8 cellular contexts compared by ENCODE assay signal in the genomic region with DNA sequence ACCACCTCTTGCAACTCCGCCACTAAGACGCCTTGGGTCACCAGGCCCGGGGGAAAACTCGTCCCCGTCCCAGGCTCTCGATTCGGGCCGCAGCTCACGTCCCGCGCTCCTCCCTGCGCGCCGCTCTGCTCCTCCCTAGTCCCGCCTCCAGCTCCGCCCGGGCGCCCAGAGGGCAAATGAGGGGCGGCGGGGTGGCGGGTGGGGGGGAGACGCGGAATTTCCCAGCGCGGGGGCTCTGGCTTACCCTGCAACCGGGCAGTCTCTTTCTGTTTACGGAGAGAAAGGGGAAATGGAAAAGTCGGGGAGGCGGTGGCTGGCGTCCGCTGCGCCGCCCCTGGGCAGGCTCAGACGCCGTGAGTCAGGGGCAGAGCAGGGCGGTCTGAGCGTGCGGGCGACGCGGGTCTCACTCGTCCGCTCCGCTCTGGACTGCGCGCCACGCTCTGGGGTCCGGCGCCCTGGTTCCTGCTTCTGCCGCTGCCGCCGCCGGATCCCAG. TPM values are rescaled to one million over a fixed set of nuclear protein-coding genes. Genes with fewer than 3 reads are reported as not detected.
DNase-seq lines count a peak whose midpoint lies in the region; ATAC-seq, FAIRE-seq and TF ChIP-seq lines count a peak whose summit lies in the region.

MAP3K8 (plus strand) TSS at position 406 of the 494 bp plus-strand sequence. CDS start 4,755 bp downstream, outside the sequence.

- no peak for TF ChIP-seq RAD21 in Ishikawa (IDR thresholded peaks at IDR 0.05; ENCODE audit: low read depth)

- TF ChIP-seq CTCF in pancreas (IDR thresholded peaks at IDR 0.05) (no peak), thyroid gland (IDR thresholded peaks at IDR 0.05) (no peak)

- peaks cover 28% of the 10 kb centered on the region for H3K36me3 Mint-ChIP-seq in activated naive CD8-positive, alpha-beta T cell treated with anti-CD3 and anti-CD28 coated beads for 36 hours

- intact Hi-C loops in Right ventricle myocardium inferior (cut with DNase I) (loop anchor here (2.0 kb wide), 1 partner anchor 21 kb away; no protein-coding TSS in a partner anchor), pancreas (cut with DNase I) (no loop called here), thyroid gland (cut with DNase I) (no loop called here)

- peak; percentile 85 to 91 for TF ChIP-seq POLR2A in thyroid gland (IDR thresholded peaks at IDR 0.05)

- FAIRE-seq in pancreas (lab: Jason Lieb, UNC) = no peak

- H3K27ac Mint-ChIP-seq in activated naive CD8-positive, alpha-beta T cell treated with anti-CD3 and anti-CD28 coated beads for 36 hours = peak within 1 kb of the TSS; percentile 88

- H3K4me3 ChIP-seq in pancreas (peak within 1 kb of the TSS; percentile 60 to 98 (median 92)), thyroid gland (replicated peaks in 1 of 3) (peak within 1 kb of the TSS; percentile 47 to 93 (median 91))

- H3K4me1 ChIP-seq in pancreas (peaks cover 0 to 9% (median under 1%) of the 10 kb centered on the region in 3 donors), thyroid gland (peaks cover 34 to 42% of the 10 kb centered on the region in 2 donors)

- H3K9me3 Mint-ChIP-seq in activated naive CD8-positive, alpha-beta T cell treated with anti-CD3 and anti-CD28 coated beads for 36 hours = no peaks in the 10 kb centered on the region

- WGBS in pancreas, 2 donors = 0% methylated on average over 45 to 53 of the region's 53 CpGs
- 0% methylated on average over 10 to 30 of the region's 53 CpGs for WGBS in thyroid gland, 2 donors

- H3K27me3 ChIP-seq in pancreas = no peaks in the 10 kb centered on the region
- no peaks in the 10 kb centered on the region for H3K27me3 ChIP-seq in thyroid gland

- peak within 1 kb of the TSS; percentile 89 for H3K4me3 Mint-ChIP-seq in activated naive CD8-positive, alpha-beta T cell treated with anti-CD3 and anti-CD28 coated beads for 36 hours

- H3K9me3 ChIP-seq in pancreas = no peaks in the 10 kb centered on the region
- no peaks in the 10 kb centered on the region for H3K9me3 ChIP-seq in thyroid gland

- H3K27me3 Mint-ChIP-seq in activated naive CD8-positive, alpha-beta T cell treated with anti-CD3 and anti-CD28 coated beads for 36 hours = peaks cover 4% of the 10 kb centered on the region

- ATAC-seq in GM21576 (IDR thresholded peaks at IDR 0.05; ENCODE audit: unreplicated experiment) (peak; percentile 52), Right ventricle myocardium inferior (peak; percentile 92), pancreas (peak; percentile 82 to 89 (median 88))

- DNase-seq in EL (peak; percentile 92), SW 1271 (lab: John Stamatoyannopoulos, UW) (peak; percentile 91 to 94), Right ventricle myocardium inferior (ENCODE audit: missing footprints) (peak; percentile 96), pancreas (peak; percentile 84 to 93 (median 90)), thyroid gland (peak; percentile 94 to 95)
- DNase-seq in activated naive CD8-positive, alpha-beta T cell treated with anti-CD3 and anti-CD28 coated beads for 36 hours = peak; percentile 90

- H3K36me3 ChIP-seq in pancreas (no peaks in the 10 kb centered on the region), thyroid gland (peaks cover 0 to under 1% of the 10 kb centered on the region in 2 donors)

- no peak for TF ChIP-seq EP300 in Ishikawa (IDR thresholded peaks at IDR 0.05; ENCODE audit: borderline replicate concordance)

- H3K4me1 Mint-ChIP-seq in activated naive CD8-positive, alpha-beta T cell treated with anti-CD3 and anti-CD28 coated beads for 36 hours = peaks cover 47% of the 10 kb centered on the region

- H3K27ac ChIP-seq in pancreas (peak within 1 kb of the TSS; percentile 86 to 99 (median 96)), thyroid gland (peak within 1 kb of the TSS; percentile 98 to 100 (median 99))

TF ChIP-seq in Ishikawa, 13 proteins besides CTCF, POLR2A, EP300 and RAD21:
- TF ChIP-seq ZBTB7A (IDR thresholded peaks at IDR 0.05; ENCODE audit: low read depth) (no peak), YY1 (IDR thresholded peaks at IDR 0.05; ENCODE audit: low read depth) (no peak), FOXM1 (IDR thresholded peaks at IDR 0.05; ENCODE audit: borderline replicate concordance, low read depth) (no peak), TAF1 (IDR thresholded peaks at IDR 0.05; ENCODE audit: low read depth) (peak; percentile 51), TEAD4 (IDR thresholded peaks at IDR 0.05) (0 out of 2 replicates have a peak, but pooled peaks have one; percentile 1), EGR1 (IDR thresholded peaks at IDR 0.05) (no peak), CREB1 (IDR thresholded peaks at IDR 0.05; ENCODE audit: low read depth) (no peak), CEBPB (IDR thresholded peaks at IDR 0.05) (no peak), TCF12 (IDR thresholded peaks at IDR 0.05; ENCODE audit: low read depth) (no peak), NFIC (IDR thresholded peaks at IDR 0.05) (no peak), USF1 (IDR thresholded peaks at IDR 0.05) (no peak)
- TF ChIP-seq, protein P1, sequence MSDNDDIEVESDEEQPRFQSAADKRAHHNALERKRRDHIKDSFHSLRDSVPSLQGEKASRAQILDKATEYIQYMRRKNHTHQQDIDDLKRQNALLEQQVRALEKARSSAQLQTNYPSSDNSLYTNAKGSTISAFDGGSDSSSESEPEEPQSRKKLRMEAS (IDR thresholded peaks at IDR 0.05) = no peak; the same call in 1 of the 2 replicates

RNA-seq across cellular contexts. Expression of gene MAP3K8, which starts in this region (rescaled TPM):
- 10 to 100 TPM; 18.0 to 18.5 TPM for total RNA-seq in activated naive CD8-positive, alpha-beta T cell treated with anti-CD3 and anti-CD28 coated beads for 36 hours
- 6.7 TPM for total RNA-seq in Right ventricle myocardium inferior
- 1 to 10 TPM; 2.8 to 9.2 (median 4.8) TPM for total RNA-seq in pancreas
- 10 to 100 TPM in 1 of 2 donors, 1 to 10 TPM in 1; 6.9 to 13.0 TPM for polyA plus RNA-seq in pancreas
- total RNA-seq in thyroid gland = 10 to 100 TPM in 3 of 4 donors, 1 to 10 TPM in 1; 9.7 to 37.9 (median 22.7) TPM

Comparison
In these comparisons a context has a peak if more than half of its experiments do, and no peak if none do; other contexts are left out.
1. Peak in every context shown above with its lines: DNase-seq, ATAC-seq, H3K4me3 ChIP-seq and H3K27ac ChIP-seq.